ENCODE assay signal across 21 cellular contexts in the genomic region with DNA sequence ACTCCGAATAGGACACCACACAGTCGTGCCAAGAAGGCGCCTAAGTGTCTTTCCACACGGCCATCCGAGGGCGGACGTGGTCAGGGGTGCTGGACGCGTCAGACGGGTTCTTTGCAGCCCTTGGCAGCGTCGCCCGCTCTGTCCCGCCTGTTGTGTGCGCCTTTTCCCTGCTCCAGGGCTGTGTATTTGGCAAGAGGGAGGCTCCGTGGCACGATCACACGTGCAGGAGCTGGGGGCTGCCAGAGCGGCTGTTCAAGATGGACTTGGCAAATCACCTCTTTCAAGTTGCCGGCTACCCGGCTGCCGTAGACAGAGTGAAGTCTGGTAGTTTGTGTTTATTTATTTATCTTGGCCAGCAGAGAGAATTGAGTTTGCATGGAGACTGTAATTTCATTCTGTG. TPM values are rescaled to one million over a fixed set of nuclear protein-coding genes. Genes with fewer than 3 reads are reported as not detected.
DNase-seq lines count a peak whose midpoint lies in the region; ATAC-seq and TF ChIP-seq lines count a peak whose summit lies in the region.
"Had no signal": no experiment of that assay in that cellular context is flagged by ENCODE, and none has a peak within 500 bp of the region (broad histone marks: within the 10 kb centered on the region; RNA-seq: fewer than 3 reads in every experiment).

No MANE protein-coding gene starts in this region.

- intact Hi-C loops in Right ventricle myocardium inferior (cut with DNase I): no loop called here

- H2AK5ac ChIP-seq in neuronal stem cell (ENCODE audit: low read depth, low read length): no peak overlapping the region

- H3K27ac ChIP-seq in right atrium auricular region (no peak overlapping the region), VCaP (peak overlapping the region; percentile 79), neuronal stem cell (replicated peaks; ENCODE audit: low read length) (no peak overlapping the region)
- H3K27ac ChIP-seq: BLaER1 treated with 17β-estradiol and CSF1 and Interleukin-3, amounts not matched to agents 10 nM and 100 nM; SJSA1 had no signal

- no peak overlapping the region for H3K9ac ChIP-seq in neuronal stem cell (ENCODE audit: low read depth, low read length, poor library complexity)
- H3K9ac ChIP-seq: BLaER1 treated with 17β-estradiol and CSF1 and Interleukin-3, amounts not matched to agents 10 nM and 100 nM had no signal

- H3K23ac ChIP-seq in neuronal stem cell (ENCODE audit: low read depth, low read length, poor library complexity): peak overlapping the region; percentile 90

- H3K9me3 ChIP-seq in right atrium auricular region: peaks cover 0 to 17% of the 10 kb centered on the region in 2 donors
- H3K9me3 ChIP-seq in neuronal stem cell (replicated peaks in 1 of 2; ENCODE audit: control insufficient read depth in 2 of 2, insufficient read depth in 1 of 2, low read depth in 1 of 2, low read length in 2 of 2): peaks cover 17 to 22% of the 10 kb centered on the region in 2 donors

- H4K8ac ChIP-seq in neuronal stem cell (ENCODE audit: low read depth, low read length): no peak overlapping the region

- no peaks in the 10 kb centered on the region for H3K27me3 Mint-ChIP-seq in activated naive CD8-positive, alpha-beta T cell treated with anti-CD3 and anti-CD28 coated beads, Interleukin-2, amount 50 U/mL, for 24 hours

- no peak overlapping the region for H3K4me3 ChIP-seq in right atrium auricular region
- no peak overlapping the region for H3K4me3 ChIP-seq in neuronal stem cell (ENCODE audit: low read length in 2 of 2)
- H3K4me3 ChIP-seq: BLaER1 treated with 17β-estradiol and CSF1 and Interleukin-3, amounts not matched to agents 10 nM and 100 nM; SJSA1 had no signal

- H2BK120ac ChIP-seq in neuronal stem cell (ENCODE audit: low read depth, low read length): no peak overlapping the region

- H2AFZ ChIP-seq in neuronal stem cell (ENCODE audit: low read length): no peak overlapping the region

- H3K27me3 ChIP-seq in right atrium auricular region: no peaks in the 10 kb centered on the region
- H3K27me3 ChIP-seq in neuronal stem cell (ENCODE audit: control insufficient read depth in 3 of 3, insufficient read depth in 3 of 3, low read depth in 1 of 3, low read length in 3 of 3): peaks cover 0 to 29% (median 0%) of the 10 kb centered on the region in 3 experiments
- H3K27me3 ChIP-seq: SJSA1 had no signal

- no peak overlapping the region for H3K18ac ChIP-seq in neuronal stem cell (ENCODE audit: low read length)

- H3K4me1 ChIP-seq in right atrium auricular region: no peaks in the 10 kb centered on the region
- no peaks in the 10 kb centered on the region for H3K4me1 ChIP-seq in neuronal stem cell (ENCODE audit: control insufficient read depth in 2 of 2, insufficient read depth in 1 of 2, low read depth in 1 of 2, low read length in 2 of 2)
- H3K4me1 ChIP-seq: Caco-2, SJSA1 had no signal

- H3K4me3 Mint-ChIP-seq in activated naive CD8-positive, alpha-beta T cell treated with anti-CD3 and anti-CD28 coated beads, Interleukin-2, amount 50 U/mL, for 24 hours: no peak overlapping the region
- H3K4me3 Mint-ChIP-seq: CD8-positive, alpha-beta T cell had no signal

- WGBS in neuronal stem cell (ENCODE audit: extremely low coverage in 2 of 2, insufficient read length in 2 of 2, insufficient replicate concordance in 1 of 2), 2 donors: no CpG with 5 or more reads among the region's 22 CpGs

- H3K9me3 Mint-ChIP-seq in activated naive CD8-positive, alpha-beta T cell treated with anti-CD3 and anti-CD28 coated beads, Interleukin-2, amount 50 U/mL, for 24 hours: peaks cover 17% of the 10 kb centered on the region

- H2BK15ac ChIP-seq in neuronal stem cell (ENCODE audit: low read length): no peak overlapping the region

- H3K4me2 ChIP-seq in neuronal stem cell (ENCODE audit: insufficient read depth, low read length, poor library complexity, severe bottlenecking): no peak overlapping the region
- H3K4me2 ChIP-seq: BLaER1 treated with 17β-estradiol and CSF1 and Interleukin-3, amounts not matched to agents 10 nM and 100 nM had no signal

- peaks cover 18% of the 10 kb centered on the region for H3K36me3 Mint-ChIP-seq in activated naive CD8-positive, alpha-beta T cell treated with anti-CD3 and anti-CD28 coated beads, Interleukin-2, amount 50 U/mL, for 24 hours (ENCODE audit: low read depth)

- no peak overlapping the region for H4K91ac ChIP-seq in neuronal stem cell (ENCODE audit: low read depth, low read length, poor library complexity)

- H3K27ac Mint-ChIP-seq in activated naive CD8-positive, alpha-beta T cell treated with anti-CD3 and anti-CD28 coated beads, Interleukin-2, amount 50 U/mL, for 24 hours: no peak overlapping the region
- H3K27ac Mint-ChIP-seq: CD8-positive, alpha-beta T cell had no signal

- TF ChIP-seq CTCF in right atrium auricular region (IDR thresholded peaks at IDR 0.05) (no peak), VCaP (conservative IDR thresholded peaks at IDR 0.05) (no peak)

- H3K79me1 ChIP-seq in neuronal stem cell (ENCODE audit: low read depth, low read length): peaks cover 17% of the 10 kb centered on the region

- H2BK12ac ChIP-seq in neuronal stem cell (ENCODE audit: low read length): no peak overlapping the region

- H2BK5ac ChIP-seq in neuronal stem cell (ENCODE audit: low read length): peak overlapping the region; percentile 13

- H3K4me1 Mint-ChIP-seq in activated naive CD8-positive, alpha-beta T cell treated with anti-CD3 and anti-CD28 coated beads, Interleukin-2, amount 50 U/mL, for 24 hours: no peaks in the 10 kb centered on the region

- H3K36me3 ChIP-seq in right atrium auricular region (no peaks in the 10 kb centered on the region), neuronal stem cell (replicated peaks in 1 of 2; ENCODE audit: control insufficient read depth in 2 of 2, insufficient read depth in 2 of 2, low read length in 2 of 2) (peaks cover 0 to 6% of the 10 kb centered on the region in 2 donors)
- H3K36me3 ChIP-seq: SJSA1 had no signal

- ATAC-seq in Right ventricle myocardium inferior (no peak), HG02938 (IDR thresholded peaks at IDR 0.05; ENCODE audit: unreplicated experiment) (no peak)
- no peak for ATAC-seq in activated naive CD8-positive, alpha-beta T cell treated with anti-CD3 and anti-CD28 coated beads, Interleukin-2, amount 50 U/mL, for 24 hours
- ATAC-seq: CD8-positive, alpha-beta T cell; PC-3 had no signal

- H3K14ac ChIP-seq in neuronal stem cell (ENCODE audit: low read length): no peak overlapping the region

- H3K4ac ChIP-seq in neuronal stem cell (ENCODE audit: low read length): no peak overlapping the region

- DNase-seq in Right ventricle myocardium inferior (ENCODE audit: missing footprints) (peak; percentile 34), right atrium auricular region (ENCODE audit: low spot score) (no peak), neuronal stem cell (ENCODE audit: low spot score) (no peak), NCI-H2227 treated with DMSO at 0.1 percent for 48 hours (lab: John Stamatoyannopoulos, UW) (no peak)
- no peak for DNase-seq in activated naive CD8-positive, alpha-beta T cell treated with anti-CD3 and anti-CD28 coated beads, Interleukin-2, amount 50 U/mL, for 24 hours
- DNase-seq: Caco-2; CD8-positive, alpha-beta T cell; DND-41; NCI-H1092 treated with DMSO at 0.1 percent for 48 hours; NCI-H1436; NCI-H187; NCI-H2081 treated with DMSO at 0.1 percent for 48 hours; NCI-H2171; NCI-H345; NCI-H524; NCI-H774; PC-3 had no signal

RNA-seq across cellular contexts. Expression of a gene that starts 31.9 kb away (rescaled TPM):
- total RNA-seq in Right ventricle myocardium inferior (16.4 TPM), right atrium auricular region (10 to 100 TPM; 15.3 to 16.4 TPM)
- polyA plus RNA-seq in neuronal stem cell (2013, experiment 1 of 2): 29.7 TPM
- polyA plus RNA-seq in neuronal stem cell (2013, experiment 2 of 2): 28.1 TPM
